ENCODE assay signal across 19 cellular contexts in genomic region chr11:33435201-33435600, GRCh38.
"Had no signal": no experiment of that assay in that cellular context is flagged by ENCODE, and none has a peak within 500 bp of the region (broad histone marks: within the 10 kb centered on the region; RNA-seq: fewer than 3 reads in every experiment).

No MANE protein-coding gene starts in this region.

- DNase-seq: colonic mucosa; cortex of kidney; dermis blood vessel endothelial cell; dorsolateral prefrontal cortex; effector CD4-positive, alpha-beta T cell; effector CD8-positive, alpha-beta T cell; effector memory CD4-positive, alpha-beta T cell; effector memory CD8-positive, alpha-beta T cell; endodermal cell; erythroblast; esophagus squamous epithelium; foreskin fibroblast; foreskin keratinocyte; foreskin melanocyte; gastrocnemius medialis; glutamatergic neuron; head of caudate nucleus; heart left ventricle; heart right ventricle had no signal
